ENCODE assay signal across 1 cellular context in genomic region chr1:110321846-110322245, GRCh38.
TF ChIP-seq lines count a peak whose summit lies in the region.

No MANE protein-coding gene starts in this region.

TF ChIP-seq in K562, 482 proteins besides CTCF, POLR2A, EP300 and RAD21 (continued from another document):
- no peak for TF ChIP-seq MTA3 (IDR thresholded peaks at IDR 0.05; ENCODE audit: borderline replicate concordance)
